Comparison of ENCODE assay signal across 19 cellular contexts in the genomic region with DNA sequence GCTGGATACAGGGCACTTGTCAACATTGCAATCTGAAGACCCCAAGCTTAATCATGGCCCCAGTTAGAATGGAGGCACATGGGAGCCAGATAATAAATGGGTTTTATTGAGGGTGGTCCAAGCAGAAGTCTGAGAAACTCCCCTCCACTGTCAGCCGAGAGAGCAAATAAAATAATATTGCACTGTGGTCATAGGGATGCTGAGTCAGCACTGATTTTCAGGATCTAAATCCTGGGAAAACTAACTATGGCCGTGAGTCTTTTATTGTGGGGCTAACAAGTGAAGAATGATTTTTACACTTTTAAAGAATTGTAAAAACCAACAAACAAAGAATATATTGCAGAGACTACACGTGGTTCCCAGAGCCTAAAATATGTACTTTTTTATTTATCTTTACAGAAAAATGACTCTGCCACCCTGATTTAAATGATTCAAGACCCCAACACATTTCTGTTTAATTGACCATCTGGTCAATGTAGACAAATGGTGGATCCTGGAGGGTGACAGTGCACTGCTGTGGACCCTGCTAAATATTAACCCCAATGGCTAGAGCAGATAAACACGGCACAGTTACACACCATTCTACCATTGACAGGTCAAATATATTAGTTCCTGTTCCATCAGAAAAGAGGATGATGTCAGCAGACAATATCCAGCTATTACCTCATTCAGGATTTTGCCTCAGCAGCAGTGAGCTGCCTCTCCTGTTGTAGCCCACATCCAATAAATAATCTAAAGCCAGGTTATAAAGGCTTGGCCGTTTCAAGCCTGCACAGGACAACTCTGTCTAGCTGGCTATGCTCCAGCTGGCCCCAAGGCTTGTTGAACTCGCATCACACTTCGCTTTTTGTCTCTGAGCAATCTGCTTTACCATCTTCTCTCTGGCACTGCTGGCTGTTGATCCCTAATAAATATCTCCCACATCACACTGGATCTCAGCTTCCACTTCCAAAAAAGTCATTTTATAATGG. TPM values are rescaled to one million over a fixed set of nuclear protein-coding genes. Genes with fewer than 3 reads are reported as not detected.
A peak's percentile ranks its signal among the peaks of the same experiment; 100 is the strongest.
DNase-seq lines count a peak whose midpoint lies in the region; ATAC-seq and TF ChIP-seq lines count a peak whose summit lies in the region.
"Had no signal": no experiment of that assay in that cellular context is flagged by ENCODE, and none has a peak within 500 bp of the region (broad histone marks: within the 10 kb centered on the region; RNA-seq: fewer than 3 reads in every experiment).

No MANE protein-coding gene starts in this region.

- H3K9me1 ChIP-seq in IMR-90 (ENCODE audit: insufficient read depth, low read length): no peaks in the 10 kb centered on the region

- H3K23ac ChIP-seq in IMR-90 (ENCODE audit: low read depth, low read length): no peak overlapping the region

- H3K9me3 ChIP-seq in IMR-90 (ENCODE audit: control insufficient read depth, insufficient read depth, low read length): 0 out of 2 replicates have a peak, but pooled peaks cover 3% of the 10 kb centered on the region
- H3K9me3 ChIP-seq: BLaER1 treated with 17β-estradiol and CSF1 and Interleukin-3, amounts not matched to agents 10 nM and 100 nM had no signal

- no peak overlapping the region for H2AK9ac ChIP-seq in IMR-90 (replicated peaks; ENCODE audit: low read depth, low read length, poor library complexity)

- no CpG with 5 or more reads among the region's 7 CpGs for WGBS in IMR-90 (ENCODE audit: extremely low coverage in 2 of 2, insufficient read length in 1 of 2), 2 experiments

- dilution Hi-C loops in IMR-90 (cut with HindIII; ENCODE audit: low sequenced_read_pairs, unreplicated experiment): no loop called here

- POLR2A ChIA-PET in IMR-90 (lab: Charles Lee; ENCODE audit: unreplicated experiment): interaction anchor here (0.6 kb wide), 1 partner anchor 10 kb away, joined by 6 read pairs; no protein-coding TSS in a partner anchor

- no peak overlapping the region for H3K18ac ChIP-seq in IMR-90 (ENCODE audit: low read depth, low read length)

- H3K36me3 Mint-ChIP-seq in type B pancreatic cell: no peaks in the 10 kb centered on the region
- H3K36me3 Mint-ChIP-seq: CD8-positive, alpha-beta memory T cell had no signal

- no peak overlapping the region for H3K14ac ChIP-seq in IMR-90 (replicated peaks; ENCODE audit: low read depth, low read length)

- H3K27me3 Mint-ChIP-seq in type B pancreatic cell: peaks cover 8% of the 10 kb centered on the region
- H3K27me3 Mint-ChIP-seq: CD8-positive, alpha-beta memory T cell had no signal

- no peak overlapping the region for H2AFZ ChIP-seq in IMR-90 (replicated peaks; ENCODE audit: low read length, poor library complexity)

- no peaks in the 10 kb centered on the region for H3K79me1 ChIP-seq in IMR-90 (ENCODE audit: low read depth in 1 of 2, low read length in 2 of 2)

- H3K4ac ChIP-seq in IMR-90 (ENCODE audit: low read depth, low read length): no peak overlapping the region

- ATAC-seq in IMR-90 (ENCODE audit: low read depth): no peak
- ATAC-seq: Panc1, Right ventricle myocardium inferior had no signal

- no peak overlapping the region for H3K27ac Mint-ChIP-seq in type B pancreatic cell
- H3K27ac Mint-ChIP-seq: CD8-positive, alpha-beta memory T cell had no signal

- BruUV-seq in IMR-90 (replicated peaks; lab: Mats Ljungman, UMichigan): no TSS peak

- H3K27me3 ChIP-seq in IMR-90 (ENCODE audit: control insufficient read depth, insufficient read depth, low read length): no peaks in the 10 kb centered on the region
- H3K27me3 ChIP-seq: BLaER1 treated with 17β-estradiol and CSF1 and Interleukin-3, amounts not matched to agents 10 nM and 100 nM had no signal

- no peak overlapping the region for H2BK15ac ChIP-seq in IMR-90 (ENCODE audit: low read depth, low read length)

- H2BK120ac ChIP-seq in IMR-90 (ENCODE audit: low read depth, low read length): no peak overlapping the region

- no peak overlapping the region for H4K8ac ChIP-seq in IMR-90 (ENCODE audit: low read depth in 2 of 2, low read length in 2 of 2)

- H4K20me1 ChIP-seq in IMR-90 (ENCODE audit: insufficient read depth, low read length): no peaks in the 10 kb centered on the region
- H4K20me1 ChIP-seq: BLaER1 treated with 17β-estradiol and CSF1 and Interleukin-3, amounts not matched to agents 10 nM and 100 nM had no signal

- no peak overlapping the region for H2BK5ac ChIP-seq in IMR-90 (ENCODE audit: low read depth, low read length, poor library complexity, severe bottlenecking)

- no peak overlapping the region for H3K56ac ChIP-seq in IMR-90 (ENCODE audit: extremely low read depth, insufficient read depth, low read length)

- no peak overlapping the region for H4K91ac ChIP-seq in IMR-90 (ENCODE audit: insufficient read depth, low read depth, low read length)

- intact Hi-C loops in IMR-90 (cut with micrococcal nuclease): no loop called here

- H4K5ac ChIP-seq in IMR-90 (ENCODE audit: low read depth, low read length): no peak overlapping the region

- no peaks in the 10 kb centered on the region for H3K4me1 ChIP-seq in IMR-90 (ENCODE audit: control insufficient read depth, insufficient read depth, low read length)

- TF ChIP-seq RAD21 in IMR-90 (IDR thresholded peaks at IDR 0.05; ENCODE audit: low read length): no peak

- H2BK20ac ChIP-seq in IMR-90 (ENCODE audit: low read depth, low read length): no peak overlapping the region

- TF ChIP-seq CTCF in IMR-90 (conservative IDR thresholded peaks at IDR 0.05; ENCODE audit: low read depth, low read length) (no peak), type B pancreatic cell (conservative IDR thresholded peaks at IDR 0.05) (no peak)

- TF ChIP-seq POLR2A in IMR-90 (IDR thresholded peaks at IDR 0.05; ENCODE audit: low read depth, low read length): no peak

- no peaks in the 10 kb centered on the region for H3K36me3 ChIP-seq in IMR-90 (ENCODE audit: control insufficient read depth, insufficient read depth, low read length)
- H3K36me3 ChIP-seq: BLaER1 treated with 17β-estradiol and CSF1 and Interleukin-3, amounts not matched to agents 10 nM and 100 nM had no signal

- H3K4me1 Mint-ChIP-seq in type B pancreatic cell (ENCODE audit: unreplicated experiment): no peaks in the 10 kb centered on the region
- H3K4me1 Mint-ChIP-seq: CD8-positive, alpha-beta memory T cell had no signal

- H2AK5ac ChIP-seq in IMR-90 (ENCODE audit: low read depth, low read length): no peak overlapping the region

- no peak overlapping the region for H3K4me2 ChIP-seq in IMR-90 (ENCODE audit: low read depth, low read length)
- H3K4me2 ChIP-seq: BLaER1 treated with 17β-estradiol and CSF1 and Interleukin-3, amounts not matched to agents 10 nM and 100 nM had no signal

- H3K27ac ChIP-seq in IMR-90 (ENCODE audit: insufficient read depth, low read length): no peak overlapping the region
- H3K27ac ChIP-seq: BLaER1 treated with 17β-estradiol and CSF1 and Interleukin-3, amounts not matched to agents 10 nM and 100 nM had no signal

- H3K9me3 Mint-ChIP-seq in type B pancreatic cell: no peaks in the 10 kb centered on the region

- no peak overlapping the region for H3K4me3 ChIP-seq in IMR-90 (ENCODE audit: insufficient read depth, low read depth, low read length)
- H3K4me3 ChIP-seq: BLaER1 treated with 17β-estradiol and CSF1 and Interleukin-3, amounts not matched to agents 10 nM and 100 nM had no signal

- H3K9ac ChIP-seq in IMR-90 (ENCODE audit: low read depth, low read length): no peak overlapping the region
- H3K9ac ChIP-seq: BLaER1 treated with 17β-estradiol and CSF1 and Interleukin-3, amounts not matched to agents 10 nM and 100 nM had no signal

- in situ Hi-C loops in IMR-90 (cut with MboI; ENCODE audit: low sequenced_read_pairs): no loop called here

- H3K4me3 Mint-ChIP-seq in type B pancreatic cell: no peak overlapping the region
- H3K4me3 Mint-ChIP-seq: CD8-positive, alpha-beta memory T cell had no signal

- CTCF ChIA-PET in IMR-90 (lab: Yijun Ruan, JAX): no interaction called here

- DNase-seq in COLO668 (lab: John Stamatoyannopoulos, UW; ENCODE audit: unreplicated experiment) (peak; percentile 31), IMR-90 (no peak), SHP77 treated with DMSO at 0.1 percent for 48 hours (lab: John Stamatoyannopoulos, UW) (peak; percentile 30), kidney tubule cell (ENCODE audit: low spot score) (peak; percentile 46), NCI-H2081 treated with DMSO at 0.1 percent for 48 hours (lab: John Stamatoyannopoulos, UW) (no peak), type B pancreatic cell (ENCODE audit: extremely low spot score, unreplicated experiment) (no peak)
- no peak for DNase-seq in activated CD8-positive, alpha-beta memory T cell treated with anti-CD3 and anti-CD28 coated beads, Interleukin-2, amount 50 U/mL, for 4 hours
- no peak for DNase-seq in activated CD4-positive, alpha-beta T cell treated with anti-CD3 and anti-CD28 coated beads for 4 hours
- DNase-seq: CD8-positive, alpha-beta memory T cell; Kasumi-1; NCI-H1105 treated with DMSO at 0.1 percent for 48 hours; NCI-H1694; NCI-H2107; NCI-H510A treated with DMSO at 0.1 percent for 48 hours; SW 1271 had no signal

TF ChIP-seq in IMR-90, 13 proteins besides CTCF, POLR2A, EP300 and RAD21:
- TF ChIP-seq MAFK (IDR thresholded peaks at IDR 0.05; ENCODE audit: low read depth, low read length): peak; percentile 90
- TF ChIP-seq CEBPB (IDR thresholded peaks at IDR 0.05; ENCODE audit: low read depth, low read length): no peak

RNA-seq across cellular contexts. Expression of a gene that starts 31.4 kb away (rescaled TPM):
- total RNA-seq in IMR-90 (2012; rRNA removed) (0.28 and 0.36 TPM in 2 replicates), type B pancreatic cell (ENCODE audit: low replicate concordance) (7.0 and 13.3 TPM in 2 replicates)
- polyA plus RNA-seq in IMR-90 (2012; rRNA removed): 0.29 and 0.42 TPM in 2 replicates
- polyA plus RNA-seq in IMR-90 (2012; cell fraction: cytosol; rRNA removed): 0.02 and 0.09 TPM in 2 replicates
- 0.18 and 0.48 TPM in 2 replicates for polyA plus RNA-seq in IMR-90 (2012; cell fraction: nucleus; rRNA removed; ENCODE audit: low replicate concordance)
- total RNA-seq: CD8-positive, alpha-beta memory T cell; HT-29; Right ventricle myocardium inferior had no signal
- polyA plus RNA-seq: CD8-positive, alpha-beta memory T cell had no signal

Comparison
In these comparisons a context has a peak if more than half of its experiments do, and no peak if none do; other contexts are left out.
1. DNase-seq: peak in COLO668 (single experiment), SHP77 treated with DMSO at 0.1 percent for 48 hours (single experiment) and kidney tubule cell (single experiment); none in IMR-90 (single experiment), activated CD8-positive, alpha-beta memory T cell treated with anti-CD3 and anti-CD28 coated beads, Interleukin-2, amount 50 U/mL, for 4 hours (single experiment), NCI-H2081 treated with DMSO at 0.1 percent for 48 hours (single experiment), type B pancreatic cell (single experiment) and activated CD4-positive, alpha-beta T cell treated with anti-CD3 and anti-CD28 coated beads for 4 hours (0 of 2).